In genomic region chr10:17229967-17230682, GRCh38 we compare ENCODE assay signal across 8 cellular contexts. TPM values are rescaled to one million over a fixed set of nuclear protein-coding genes. Genes with fewer than 3 reads are reported as not detected.
DNase-seq lines count a peak whose midpoint lies in the region; ATAC-seq, FAIRE-seq and TF ChIP-seq lines count a peak whose summit lies in the region.

No MANE protein-coding gene starts in this region.

- TF ChIP-seq CTCF in GM12875 (IDR thresholded peaks at IDR 0.05; ENCODE audit: borderline replicate concordance, insufficient read depth, low read depth, low read length) (0 out of 2 replicates have a peak, but pooled peaks have one; percentile 10), MM.1S (IDR thresholded peaks at IDR 0.05; ENCODE audit: low read length) (no peak), GM12878 (IDR thresholded peaks at IDR 0.05 in 2 of 3, conservative IDR thresholded peaks at IDR 0.05 in 1 of 3; ENCODE audit: control insufficient read depth in 2 of 3, extremely low read depth in 1 of 3, insufficient read depth in 1 of 3, low read depth in 3 of 3, low read length in 3 of 3) (no peak)

- peak; percentile 73 for ATAC-seq in GM12878

- H4K20me1 ChIP-seq in MM.1S (ENCODE audit: insufficient read depth, low read length) (no peaks in the 10 kb centered on the region), GM12878 (ENCODE audit: control insufficient read depth, insufficient read depth) (no peaks in the 10 kb centered on the region)

- H3K9me2 ChIP-seq in MM.1S (replicated peaks; ENCODE audit: insufficient read depth, low read length), result no peaks in the 10 kb centered on the region

- TF ChIP-seq EP300 in GM12878 (IDR thresholded peaks at IDR 0.05; ENCODE audit: borderline replicate concordance in 1 of 2, control insufficient read depth in 1 of 2, low read depth in 2 of 2, low read length in 2 of 2), result peak in 1 of 2 experiments; percentile 36; a peak in 1 of 4 replicates

- WGBS in GM12878 (ENCODE audit: insufficient coverage, insufficient replicate concordance, low lambda C conversion rate, missing lambda C conversion rate), result under 1% methylated on average over 32 of the region's 43 CpGs

- in situ Hi-C loops in GM12878 (cut with MboI), result no loop called here
- in situ Hi-C loops in G401 (cut with HindIII; ENCODE audit: low sequenced_read_pairs), result no loop called here

- H2AFZ ChIP-seq in MM.1S (ENCODE audit: low read length), result peak overlapping the region; percentile 41
- H2AFZ ChIP-seq in GM12878 (ENCODE audit: control insufficient read depth, low read depth, low read length), result peak overlapping the region; percentile 84

- POLR2A ChIA-PET in GM12878 (lab: Charles Lee), result interaction anchor here (0.7 to 3.6 kb wide), 6 partner anchors 10 to 413 kb away, joined by 3 to 23 read pairs (median 4); partner anchors contain the start of genes RSU1 and TRDMT1

- DNase-seq in HCEC 1CT (peak; percentile 74), MM.1S (peak; percentile 93), T-helper 9 cell (peak; percentile 74), GM12878 (ENCODE audit: low read depth, low spot score) (peak; percentile 73), iPS-NIHi11 (ENCODE audit: low spot score) (peak; percentile 86), G401 (ENCODE audit: low spot score) (no peak)
- DNase-seq in stimulated activated CD4-positive, alpha-beta T cell treated with anti-CD3 and anti-CD28 coated beads, Interleukin-12 subunit alpha, Interleukin-12 subunit beta, amount 100 ng/mL, for 48 hours (ENCODE audit: low read depth in 2 of 3, low spot score in 1 of 3), result peak; percentile 80 to 85 (median 84)

- TF ChIP-seq RAD21 in GM12878 (IDR thresholded peaks at IDR 0.05; ENCODE audit: insufficient read depth, low read depth, low read length), result no peak

- SMC1A ChIA-PET in GM12878 (lab: Charles Lee; ENCODE audit: uncharacterized antibody, unreplicated experiment), result interaction anchor here (0.6 to 3.2 kb wide), 9 partner anchors 11 to 413 kb away, joined by 3 to 17 read pairs (median 4); partner anchors contain the start of genes RSU1 and TRDMT1

- H3K9me3 ChIP-seq in MM.1S (replicated peaks; ENCODE audit: insufficient read depth, low read length) (no peaks in the 10 kb centered on the region), GM12878 (replicated peaks; ENCODE audit: control insufficient read depth, insufficient read depth, low read length) (no peaks in the 10 kb centered on the region; the same call in 2 of the 3 replicates)

- FAIRE-seq in GM12878 (lab: Jason Lieb, UNC), result peak; percentile 23

- BruUV-seq in GM12878 (replicated peaks; lab: Mats Ljungman, UMichigan), result no TSS peak

- H3K36me3 ChIP-seq in MM.1S (replicated peaks; ENCODE audit: insufficient read depth, low read length) (0 out of 2 replicates have a peak, but pooled peaks cover 6% of the 10 kb centered on the region), GM12878 (ENCODE audit: control insufficient read depth in 2 of 2, insufficient read depth in 2 of 2, low read length in 1 of 2) (peaks cover 4 to 5% of the 10 kb centered on the region in 2 experiments; a peak in 3 of 4 replicates)

- TF ChIP-seq POLR2A in GM12878 (IDR thresholded peaks at IDR 0.05; ENCODE audit: low read depth, low read length), result peak; percentile 83

- H3K79me2 ChIP-seq in MM.1S (ENCODE audit: low read length) (peaks cover 22% of the 10 kb centered on the region; the same call in 1 of the 2 replicates), GM12878 (ENCODE audit: control insufficient read depth, insufficient read depth, low read length) (no peaks in the 10 kb centered on the region)

- peak overlapping the region; percentile 97 for H3K27ac ChIP-seq in MM.1S (ENCODE audit: low read length)
- H3K27ac ChIP-seq in GM12878 (ENCODE audit: control insufficient read depth, insufficient read depth), result peak overlapping the region; percentile 68

- peak overlapping the region; percentile 98 for H3K4me2 ChIP-seq in MM.1S (ENCODE audit: low read depth, low read length)
- peak overlapping the region; percentile 91 for H3K4me2 ChIP-seq in GM12878 (ENCODE audit: control insufficient read depth, insufficient read depth)

- peak overlapping the region; percentile 90 for H3K9ac ChIP-seq in MM.1S (ENCODE audit: low read length)
- peak overlapping the region; percentile 70 for H3K9ac ChIP-seq in GM12878 (ENCODE audit: control insufficient read depth, insufficient read depth, low read length)

- RAD21 ChIA-PET in GM12878 (lab: Charles Lee; ENCODE audit: unreplicated experiment), result interaction anchor here (0.5 to 2.1 kb wide), 6 partner anchors 14 to 50 kb away, joined by 3 to 14 read pairs (median 6); partner anchors contain the start of gene TRDMT1

- CTCF ChIA-PET in GM12878 (lab: Yijun Ruan, JAX), result interaction anchor here (0.7 to 3.7 kb wide), 10 partner anchors 9 to 32 kb away, joined by 3 to 16 read pairs (median 4); partner anchors contain the start of gene TRDMT1

- H3K4me1 ChIP-seq in MM.1S (ENCODE audit: low read length) (peaks cover 24% of the 10 kb centered on the region), GM12878 (ENCODE audit: control insufficient read depth, insufficient read depth, low read length) (peaks cover 32% of the 10 kb centered on the region)

- no peaks in the 10 kb centered on the region for H3K27me3 ChIP-seq in MM.1S (replicated peaks; ENCODE audit: insufficient read depth, low read length)
- H3K27me3 ChIP-seq in GM12878 (replicated peaks in 1 of 2; ENCODE audit: control insufficient read depth in 2 of 2, insufficient read depth in 2 of 2, low read length in 1 of 2), result no peaks in the 10 kb centered on the region; a peak in 1 of 4 replicates

- H3K4me3 ChIP-seq in GM12875 (ENCODE audit: low read depth, low read length) (peak overlapping the region; percentile 62), MM.1S (ENCODE audit: low read length) (peak overlapping the region; percentile 69), GM12878 (peak overlapping the region; percentile 78)

- peaks cover 56% of the 10 kb centered on the region for H3F3A ChIP-seq in MM.1S (ENCODE audit: insufficient read depth, low read length)

- intact Hi-C loops in GM12878 (cut with micrococcal nuclease; ENCODE audit: unreplicated experiment), result loop anchor here (1.0 to 10.0 kb wide), 4 partner anchors 29 to 645 kb away; partner anchors contain the start of genes RSU1 and TRDMT1

TF ChIP-seq in GM12878, 131 proteins besides CTCF, POLR2A, EP300 and RAD21 (continues in another document):
- TF ChIP-seq PBX3 (IDR thresholded peaks at IDR 0.05; ENCODE audit: insufficient replicate concordance, low read depth, low read length), result peak; percentile 8

RNA-seq across cellular contexts. Expression of gene VIM, which starts 2.1 kb away (rescaled TPM):
- 102 and 108 TPM in 2 replicates for total RNA-seq in GM12878 (2013; cell fraction: nucleolus; rRNA removed)
- 256 and 287 TPM in 2 replicates for total RNA-seq in GM12878 (2014; rRNA removed)
- total RNA-seq in GM12878 (2014; rRNA removed; fragmentation: Illumina TruSeq; extraction: Trizol), result 119 and 128 TPM in 2 replicates
- total RNA-seq in GM12878 (2021), result 286 TPM in 2 replicates
- polyA plus RNA-seq in GM12878 (2011; ENCODE audit: low read depth), result 52.3 TPM
- polyA plus RNA-seq in GM12878 (2011; rRNA removed), result 171 and 172 TPM in 2 replicates
- 203 and 208 TPM in 2 replicates for polyA plus RNA-seq in GM12878 (2011; cell fraction: cytosol; rRNA removed)
- 199 and 275 TPM in 2 replicates for polyA plus RNA-seq in GM12878 (2011; cell fraction: nucleus; rRNA removed)
- polyA plus RNA-seq in GM12878 (2012), result 59.9 and 125 TPM in 2 replicates
- polyA plus RNA-seq in GM12878 (2014; fragmentation: Illumina TruSeq; extraction: Trizol), result 217 and 253 TPM in 2 replicates
- polyA plus RNA-seq in GM12878 (2014; fragmentation: Nextera tagmentation; extraction: Ambion mirVana), result 100 to 1,000 TPM in 1 of 2 experiments, 10 to 100 TPM in 1; 44.2 to 115 TPM
- polyA plus RNA-seq in GM12878 (2014; rRNA removed), result 146 and 169 TPM in 2 replicates
- polyA plus RNA-seq in GM12878 (2016; fragmentation: Nextera tagmentation; extraction: Ambion mirVana), result 100 to 1,000 TPM; 203 to 214 TPM
- 229 and 260 TPM in 2 replicates for polyA minus RNA-seq in GM12878 (2011; rRNA and poly(A)+ RNA removed)
- polyA minus RNA-seq in GM12878 (2011; cell fraction: cytosol; rRNA and poly(A)+ RNA removed), result 148 and 150 TPM in 2 replicates
- 73.7 and 140 TPM in 2 replicates for polyA minus RNA-seq in GM12878 (2011; cell fraction: nucleus; rRNA and poly(A)+ RNA removed)
- total RNA-seq in G401 (2014; rRNA removed; shearing (Covaris generic)), result 1,486 and 1,494 TPM in 2 replicates

RNA-seq across cellular contexts. Expression of gene TRDMT1, which starts 28.7 kb away (rescaled TPM):
- total RNA-seq in GM12878 (2013; cell fraction: nucleolus; rRNA removed), result 14.5 and 14.6 TPM in 2 replicates
- total RNA-seq in GM12878 (2014; rRNA removed) (4.3 and 5.0 TPM in 2 replicates), GM12878 (2014; rRNA removed; fragmentation: Illumina TruSeq; extraction: Trizol) (3.7 and 4.3 TPM in 2 replicates), GM12878 (2021) (3.9 and 4.4 TPM in 2 replicates)
- 8.9 TPM for polyA plus RNA-seq in GM12878 (2011; ENCODE audit: low read depth)
- polyA plus RNA-seq in GM12878 (2011; rRNA removed) (4.5 and 6.1 TPM in 2 replicates), GM12878 (2014; fragmentation: Illumina TruSeq; extraction: Trizol) (4.7 and 9.0 TPM in 2 replicates), GM12878 (2014; fragmentation: Nextera tagmentation; extraction: Ambion mirVana) (1 to 10 TPM; 2.3 to 5.2 TPM), GM12878 (2014; rRNA removed) (2.2 and 3.3 TPM in 2 replicates), GM12878 (2016; fragmentation: Nextera tagmentation; extraction: Ambion mirVana) (1 to 10 TPM; 7.1 to 9.7 TPM)
- 1.1 and 1.8 TPM in 2 replicates for polyA plus RNA-seq in GM12878 (2011; cell fraction: cytosol; rRNA removed)
- polyA plus RNA-seq in GM12878 (2011; cell fraction: nucleus; rRNA removed), result 3.5 and 3.7 TPM in 2 replicates
- polyA plus RNA-seq in GM12878 (2012), result 1.2 and 1.6 TPM in 2 replicates
- 3.9 and 5.2 TPM in 2 replicates for polyA minus RNA-seq in GM12878 (2011; rRNA and poly(A)+ RNA removed)
- polyA minus RNA-seq in GM12878 (2011; cell fraction: cytosol; rRNA and poly(A)+ RNA removed), result 2.5 and 3.6 TPM in 2 replicates
- 5.9 and 8.4 TPM in 2 replicates for polyA minus RNA-seq in GM12878 (2011; cell fraction: nucleus; rRNA and poly(A)+ RNA removed)
- 3.2 and 6.8 TPM in 2 replicates for total RNA-seq in G401 (2014; rRNA removed; shearing (Covaris generic))
